Comparison of ENCODE assay signal across 22 cellular contexts in genomic region chr19:441213-441823, GRCh38. TPM values are rescaled to one million over a fixed set of nuclear protein-coding genes. Genes with fewer than 3 reads are reported as not detected.
"Had no signal": no experiment of that assay in that cellular context is flagged by ENCODE, and none has a peak within 500 bp of the region (broad histone marks: within the 10 kb centered on the region; RNA-seq: fewer than 3 reads in every experiment).

No MANE protein-coding gene starts in this region.

- H3K4me3 ChIP-seq: colonic mucosa, heart left ventricle, thoracic aorta had no signal

- H3K36me3 Mint-ChIP-seq: activated naive CD8-positive, alpha-beta T cell; immature natural killer cell had no signal

- H3K27me3 Mint-ChIP-seq: activated CD4-positive, alpha-beta T cell treated with anti-CD3 and anti-CD28 coated beads, Interleukin-2, amount 10 ng/mL, durations not matched to agents 24 days and 14 days; progenitor cell of endocrine pancreas had no signal

- DNase-seq: activated CD4-positive, alpha-beta T cell treated with anti-CD3 and anti-CD28 coated beads, Interleukin-2, amount 10 ng/mL, durations not matched to agents 24 days and 14 days; activated CD4-positive, CD25-positive, alpha-beta regulatory T cell; activated CD8-positive, alpha-beta memory T cell treated with anti-CD3 and anti-CD28 coated beads, Interleukin-2, amount 50 U/mL, for 4 hours; activated CD8-positive, alpha-beta T cell treated with anti-CD3 and anti-CD28 coated beads, Interleukin-2, amount 10 ng/mL, durations not matched to agents 7 days and 5 days; activated gamma-delta T cell treated with Interleukin-2 at 50 U/mL for 16 hours; activated T-cell treated with anti-CD3 and anti-CD28 coated beads, Interleukin-2, amount 50 U/mL, for 72 hours; amniotic stem cell; colonic mucosa; effector CD4-positive, alpha-beta T cell; foreskin keratinocyte; immature natural killer cell; mammary epithelial cell; naive thymus-derived CD8-positive, alpha-beta T cell; nucleus accumbens; right cardiac atrium; T-helper 1 cell had no signal

- H3K9me3 ChIP-seq: colonic mucosa, heart left ventricle, thoracic aorta had no signal

- ATAC-seq: activated CD8-positive, alpha-beta T cell treated with anti-CD3 and anti-CD28 coated beads, Interleukin-2, amount 10 ng/mL, durations not matched to agents 7 days and 5 days; activated T-cell treated with anti-CD3 and anti-CD28 coated beads, Interleukin-2, amount 50 U/mL, for 72 hours; foreskin keratinocyte; naive thymus-derived CD8-positive, alpha-beta T cell; SK-N-SH treated with all-trans-retinoic acid at 6 μM for 48 hours had no signal

- H3K27ac ChIP-seq: colonic mucosa, foreskin keratinocyte, heart left ventricle, thoracic aorta had no signal

- H3K36me3 ChIP-seq: colonic mucosa, thoracic aorta had no signal

- H3K4me3 Mint-ChIP-seq: activated CD4-positive, alpha-beta T cell treated with anti-CD3 and anti-CD28 coated beads, Interleukin-2, amount 10 ng/mL, durations not matched to agents 24 days and 14 days; activated CD8-positive, alpha-beta T cell treated with anti-CD3 and anti-CD28 coated beads, Interleukin-2, amount 10 ng/mL, durations not matched to agents 7 days and 5 days; activated naive CD8-positive, alpha-beta T cell; activated T-cell treated with anti-CD3 and anti-CD28 coated beads, Interleukin-2, amount 50 U/mL, for 72 hours; immature natural killer cell; naive thymus-derived CD8-positive, alpha-beta T cell had no signal

- H3K4me1 ChIP-seq: colonic mucosa, foreskin keratinocyte, heart left ventricle had no signal

- H3K4me1 Mint-ChIP-seq: immature natural killer cell had no signal

- H3K27me3 ChIP-seq: colonic mucosa, foreskin keratinocyte, heart left ventricle had no signal

- H3K27ac Mint-ChIP-seq: activated CD4-positive, alpha-beta T cell treated with anti-CD3 and anti-CD28 coated beads, Interleukin-2, amount 10 ng/mL, durations not matched to agents 24 days and 14 days; activated CD8-positive, alpha-beta T cell treated with anti-CD3 and anti-CD28 coated beads, Interleukin-2, amount 10 ng/mL, durations not matched to agents 7 days and 5 days; activated naive CD8-positive, alpha-beta T cell; activated T-cell treated with anti-CD3 and anti-CD28 coated beads, Interleukin-2, amount 50 U/mL, for 72 hours; immature natural killer cell; naive thymus-derived CD8-positive, alpha-beta T cell had no signal

RNA-seq across cellular contexts. Expression of gene SHC2, which starts 19.5 kb away (rescaled TPM):
- total RNA-seq: activated CD4-positive, alpha-beta T cell treated with anti-CD3 and anti-CD28 coated beads, Interleukin-2, amount 10 ng/mL, durations not matched to agents 24 days and 14 days; activated CD8-positive, alpha-beta T cell treated with anti-CD3 and anti-CD28 coated beads, Interleukin-2, amount 10 ng/mL, durations not matched to agents 7 days and 5 days had no signal
- polyA plus RNA-seq: immature natural killer cell had no signal

RNA-seq across cellular contexts. Expression of gene C2CD4C, which starts 32.4 kb away (rescaled TPM):
- total RNA-seq: activated CD8-positive, alpha-beta T cell treated with anti-CD3 and anti-CD28 coated beads, Interleukin-2, amount 10 ng/mL, durations not matched to agents 7 days and 5 days; mononuclear cell; naive thymus-derived CD8-positive, alpha-beta T cell had no signal
- polyA plus RNA-seq: immature natural killer cell; naive thymus-derived CD8-positive, alpha-beta T cell had no signal

RNA-seq across cellular contexts. Expression of gene MADCAM1, which starts 55.0 kb away (rescaled TPM):
- total RNA-seq: mononuclear cell had no signal
